ENCODE assay signal across 1 cellular context in the genomic region with DNA sequence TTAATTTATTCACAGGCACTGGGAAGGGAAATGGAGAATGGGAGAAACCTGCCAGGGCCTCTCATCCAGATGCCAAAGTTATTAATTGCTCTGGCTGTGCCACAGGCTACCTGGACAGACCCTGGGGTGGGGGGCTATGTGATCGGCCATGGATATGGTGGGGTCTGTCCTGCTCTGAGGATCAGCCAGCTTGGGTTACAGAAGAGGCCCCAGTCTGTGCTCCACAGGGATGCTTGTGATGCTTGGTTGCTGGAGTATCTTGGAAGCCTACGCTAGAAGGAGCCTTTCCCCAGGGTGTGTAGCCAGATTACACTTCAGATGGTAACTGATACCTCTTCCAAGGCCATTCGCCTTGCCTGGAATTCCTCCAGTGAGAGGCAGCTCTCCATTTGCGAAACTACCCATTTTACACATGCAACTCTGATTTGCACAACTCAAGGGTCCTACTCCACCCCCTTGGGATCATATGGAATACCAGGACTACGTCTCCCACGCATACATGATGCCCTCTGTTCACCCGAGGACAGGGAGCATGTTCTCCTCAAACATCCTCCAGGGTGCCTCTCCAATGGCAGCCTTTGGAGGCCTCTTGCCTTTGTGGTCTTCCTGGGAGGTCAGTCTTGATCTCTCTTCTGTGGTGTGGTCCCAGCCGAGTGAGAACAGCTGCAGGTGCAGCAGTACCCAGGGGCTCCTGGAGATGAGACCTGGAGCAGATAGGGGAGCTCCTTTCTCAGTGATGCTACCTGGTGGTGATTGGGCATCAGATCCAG.
TF ChIP-seq lines count a peak whose summit lies in the region.

No MANE protein-coding gene starts in this region.

TF ChIP-seq in H1, 55 proteins besides CTCF, POLR2A, EP300 and RAD21 (continued from another document):
- TF ChIP-seq, protein P1, sequence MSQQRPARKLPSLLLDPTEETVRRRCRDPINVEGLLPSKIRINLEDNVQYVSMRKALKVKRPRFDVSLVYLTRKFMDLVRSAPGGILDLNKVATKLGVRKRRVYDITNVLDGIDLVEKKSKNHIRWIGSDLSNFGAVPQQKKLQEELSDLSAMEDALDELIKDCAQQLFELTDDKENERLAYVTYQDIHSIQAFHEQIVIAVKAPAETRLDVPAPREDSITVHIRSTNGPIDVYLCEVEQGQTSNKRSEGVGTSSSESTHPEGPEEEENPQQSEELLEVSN (IDR thresholded peaks at IDR 0.05): no peak
- TF ChIP-seq BACH1 (IDR thresholded peaks at IDR 0.05; ENCODE audit: low read length) (no peak), SUZ12 (IDR thresholded peaks at IDR 0.05; ENCODE audit: low read length) (no peak), RXRA (IDR thresholded peaks at IDR 0.05; ENCODE audit: insufficient read depth, low read depth, low read length) (no peak), NANOG (IDR thresholded peaks at IDR 0.05; ENCODE audit: insufficient read depth, low read depth, low read length, poor library complexity, severe bottlenecking) (no peak), HDAC6 (IDR thresholded peaks at IDR 0.05; ENCODE audit: low read depth, low read length) (no peak), TAF1 (IDR thresholded peaks at IDR 0.05; ENCODE audit: low read depth, low read length) (no peak)
- TF ChIP-seq, protein P2, sequence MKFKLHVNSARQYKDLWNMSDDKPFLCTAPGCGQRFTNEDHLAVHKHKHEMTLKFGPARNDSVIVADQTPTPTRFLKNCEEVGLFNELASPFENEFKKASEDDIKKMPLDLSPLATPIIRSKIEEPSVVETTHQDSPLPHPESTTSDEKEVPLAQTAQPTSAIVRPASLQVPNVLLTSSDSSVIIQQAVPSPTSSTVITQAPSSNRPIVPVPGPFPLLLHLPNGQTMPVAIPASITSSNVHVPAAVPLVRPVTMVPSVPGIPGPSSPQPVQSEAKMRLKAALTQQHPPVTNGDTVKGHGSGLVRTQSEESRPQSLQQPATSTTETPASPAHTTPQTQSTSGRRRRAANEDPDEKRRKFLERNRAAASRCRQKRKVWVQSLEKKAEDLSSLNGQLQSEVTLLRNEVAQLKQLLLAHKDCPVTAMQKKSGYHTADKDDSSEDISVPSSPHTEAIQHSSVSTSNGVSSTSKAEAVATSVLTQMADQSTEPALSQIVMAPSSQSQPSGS (IDR thresholded peaks at IDR 0.05; ENCODE audit: low read length): no peak
- TF ChIP-seq, protein P3, sequence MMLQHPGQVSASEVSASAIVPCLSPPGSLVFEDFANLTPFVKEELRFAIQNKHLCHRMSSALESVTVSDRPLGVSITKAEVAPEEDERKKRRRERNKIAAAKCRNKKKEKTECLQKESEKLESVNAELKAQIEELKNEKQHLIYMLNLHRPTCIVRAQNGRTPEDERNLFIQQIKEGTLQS (IDR thresholded peaks at IDR 0.05; ENCODE audit: insufficient read depth, low read depth, low read length): no peak
